Comparison of ENCODE assay signal across 8 cellular contexts in genomic region chr2:10079192-10079930, GRCh38. TPM values are rescaled to one million over a fixed set of nuclear protein-coding genes. Genes with fewer than 3 reads are reported as not detected.
A peak's percentile ranks its signal among the peaks of the same experiment; 100 is the strongest.
DNase-seq lines count a peak whose midpoint lies in the region; ATAC-seq lines count a peak whose summit lies in the region.

No MANE protein-coding gene starts in this region.

- no peaks in the 10 kb centered on the region for H3K36me3 ChIP-seq in skeletal muscle tissue (ENCODE audit: control insufficient read depth in 3 of 3, insufficient read depth in 3 of 3, low read length in 3 of 3)

- peak; percentile 20 for ATAC-seq in GM21737 (IDR thresholded peaks at IDR 0.05; ENCODE audit: unreplicated experiment)

- H3K4me1 Mint-ChIP-seq in immature natural killer cell: peaks cover 14 to 17% of the 10 kb centered on the region in 2 donors

- H3K27me3 ChIP-seq in skeletal muscle tissue (ENCODE audit: control insufficient read depth in 3 of 3, insufficient read depth in 3 of 3, low read length in 3 of 3): peaks cover 44 to 62% (median 58%) of the 10 kb centered on the region in 3 donors

- peak overlapping the region; percentile 76 to 85 (median 81) for H3K4me3 Mint-ChIP-seq in immature natural killer cell

- no peaks in the 10 kb centered on the region for H3K9me3 ChIP-seq in skeletal muscle tissue (ENCODE audit: control insufficient read depth in 3 of 3, low read length in 3 of 3)

- H3K9me3 Mint-ChIP-seq in immature natural killer cell: no peaks in the 10 kb centered on the region

- DNase-seq in D341Med (ENCODE audit: low spot score) (peak; percentile 81), NCI-H2171 (lab: John Stamatoyannopoulos, UW) (peak; percentile 64), T47D (ENCODE audit: low read depth in 1 of 2, low spot score in 1 of 2) (peak; percentile 20 to 61), immature natural killer cell (no peak)
- DNase-seq in effector CD8-positive, alpha-beta T cell (lab: John Stamatoyannopoulos, UW): no peak
- no peak for DNase-seq in activated effector memory CD4-positive, alpha-beta T cell treated with Interleukin-2 at 50 U/mL for 16 hours

- peak overlapping the region in 2 of 3 donors; percentile 22 to 63 for H3K9ac ChIP-seq in skeletal muscle tissue (ENCODE audit: low read depth in 1 of 3, low read length in 3 of 3)

- in situ Hi-C loops in T47D (cut with HindIII; ENCODE audit: low pct_unique_long_range_greater_than_20kb, low sequenced_read_pairs): no loop called here

- H3K27me3 Mint-ChIP-seq in immature natural killer cell (ENCODE audit: low read depth in 3 of 3): peaks cover 22 to 39% (median 37%) of the 10 kb centered on the region in 3 donors

- peaks cover 7 to 16% (median 10%) of the 10 kb centered on the region in 3 donors for H3K4me1 ChIP-seq in skeletal muscle tissue (ENCODE audit: control insufficient read depth in 3 of 3, insufficient read depth in 3 of 3, low read length in 3 of 3)

- H3K27ac Mint-ChIP-seq in immature natural killer cell: peak overlapping the region in 1 of 6 donors; percentile 65

- peak overlapping the region; percentile 57 to 67 (median 62) for H3K4me3 ChIP-seq in skeletal muscle tissue (ENCODE audit: low read length in 3 of 3)

- H3K36me3 Mint-ChIP-seq in immature natural killer cell: peaks cover 0 to 11% (median 0%) of the 10 kb centered on the region in 3 donors

- peak overlapping the region; percentile 23 for H3K27ac ChIP-seq in skeletal muscle tissue (ENCODE audit: low read depth, low read length)

RNA-seq across cellular contexts. Expression of gene CYS1, which starts 0.8 kb away (rescaled TPM):
- not detected for polyA plus RNA-seq in immature natural killer cell
- 4.7 TPM for total RNA-seq in skeletal muscle tissue

RNA-seq across cellular contexts. Expression of gene KLF11, which starts 36.0 kb away (rescaled TPM):
- polyA plus RNA-seq in immature natural killer cell: 10 to 100 TPM; 10.5 to 18.8 (median 11.7) TPM
- total RNA-seq in skeletal muscle tissue: 11.5 TPM

RNA-seq across cellular contexts. Expression of gene RRM2, which starts 43.2 kb away (rescaled TPM):
- 10 to 100 TPM in 1 of 3 donors, 1 to 10 TPM in 2; 4.9 to 11.3 (median 9.8) TPM for polyA plus RNA-seq in immature natural killer cell
- 7.8 TPM for total RNA-seq in skeletal muscle tissue

Comparison
In these comparisons a context has a peak if more than half of its experiments do, and no peak if none do; other contexts are left out.
1. DNase-seq: peak in D341Med (single experiment), NCI-H2171 (single experiment) and T47D (2 of 2); none in immature natural killer cell (0 of 3), effector CD8-positive, alpha-beta T cell (single experiment) and activated effector memory CD4-positive, alpha-beta T cell treated with Interleukin-2 at 50 U/mL for 16 hours (single experiment).